In the genomic region with DNA sequence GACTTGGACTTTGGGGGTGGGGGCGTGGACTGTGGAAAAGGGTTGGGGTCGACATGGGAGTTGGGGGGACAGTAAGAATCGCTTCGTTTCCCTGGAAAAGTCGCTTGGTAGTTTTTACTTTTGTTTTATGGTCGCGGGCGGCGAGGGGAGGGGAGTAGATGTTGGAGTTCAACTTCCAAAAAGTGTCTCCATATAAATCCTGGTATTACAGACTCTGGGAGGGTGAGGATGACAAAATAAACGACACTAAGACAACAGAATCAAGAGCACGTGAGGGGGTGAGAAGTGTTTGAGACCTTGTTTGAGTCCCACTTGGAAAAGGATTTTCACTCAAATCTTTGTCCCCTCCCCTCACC, we compare ENCODE assay signal across 8 cellular contexts. TPM values are rescaled to one million over a fixed set of nuclear protein-coding genes. Genes with fewer than 3 reads are reported as not detected.
DNase-seq lines count a peak whose midpoint lies in the region; ATAC-seq and TF ChIP-seq lines count a peak whose summit lies in the region.

No MANE protein-coding gene starts in this region.

- H3K36me3 Mint-ChIP-seq in Caco-2 (ENCODE audit: insufficient read depth, unreplicated experiment) (no peaks in the 10 kb centered on the region), chondrocyte (ENCODE audit: low read depth) (no peaks in the 10 kb centered on the region), nephron (ENCODE audit: low read depth) (no peaks in the 10 kb centered on the region)

- intact Hi-C loops in Caco-2 (cut with micrococcal nuclease; ENCODE audit: unreplicated experiment) = loop anchor here (1.0 kb wide), 1 partner anchor 143 kb away; no protein-coding TSS in a partner anchor
- intact Hi-C loops in mucosa of descending colon (cut with DNase I, micrococcal nuclease) = no loop called here

- peaks cover 5% of the 10 kb centered on the region for H3K27me3 ChIP-seq in Caco-2 (replicated peaks; ENCODE audit: control insufficient read depth, insufficient read depth, low read length)

- POLR2A ChIA-PET in Caco-2 (lab: Charles Lee) = no interaction called here

- ATAC-seq in mucosa of descending colon = no peak

- H3K4me3 ChIP-seq in Caco-2 (ENCODE audit: low read depth, low read length) (peak overlapping the region; percentile 52), LNCaP clone FGC (ENCODE audit: low read depth, low read length) (peak overlapping the region; percentile 56), mucosa of descending colon (no peak overlapping the region)

- CTCF ChIA-PET in Caco-2 (lab: Charles Lee) = no interaction called here

- H3K27me3 Mint-ChIP-seq in Caco-2 (ENCODE audit: insufficient read depth, unreplicated experiment) = peaks cover 42% of the 10 kb centered on the region
- peaks cover 50% of the 10 kb centered on the region for H3K27me3 Mint-ChIP-seq in chondrocyte (ENCODE audit: low read depth)
- peaks cover 84% of the 10 kb centered on the region for H3K27me3 Mint-ChIP-seq in nephron (ENCODE audit: low read depth)

- H3K27ac Mint-ChIP-seq in Caco-2 (ENCODE audit: unreplicated experiment) = no peak overlapping the region
- no peak overlapping the region for H3K27ac Mint-ChIP-seq in chondrocyte (ENCODE audit: unreplicated experiment)
- H3K27ac Mint-ChIP-seq in nephron = peak overlapping the region; percentile 42 to 90 (median 50)

- TF ChIP-seq CTCF in Caco-2 (IDR thresholded peaks at IDR 0.05; ENCODE audit: insufficient read depth in 1 of 2, low read depth in 1 of 2, low read length in 1 of 2, severe bottlenecking in 1 of 2, unreplicated experiment in 1 of 2) (no peak), LNCaP clone FGC (IDR thresholded peaks at IDR 0.05; ENCODE audit: control insufficient read depth, extremely low read depth, insufficient read depth) (no peak), chondrocyte (IDR thresholded peaks at IDR 0.05) (no peak), nephron (IDR thresholded peaks at IDR 0.05; ENCODE audit: unreplicated experiment in 3 of 3) (no peak), mucosa of descending colon (IDR thresholded peaks at IDR 0.05) (no peak)

- no TSS peak for BruUV-seq in Caco-2 (replicated peaks; lab: Mats Ljungman, UMichigan)

- H3K36me3 ChIP-seq in Caco-2 (ENCODE audit: control insufficient read depth, insufficient read depth, low read length) = no peaks in the 10 kb centered on the region
- H3K36me3 ChIP-seq in mucosa of descending colon (ENCODE audit: low read depth) = no peaks in the 10 kb centered on the region

- no peak for DNase-seq in Caco-2
- DNase-seq in LNCaP clone FGC (ENCODE audit: low read depth) = no peak
- DNase-seq in chondrocyte (ENCODE audit: low spot score) = no peak
- DNase-seq in stimulated activated CD4-positive, alpha-beta T cell treated with anti-CD3 and anti-CD28 coated beads, Interleukin-4, amount 100 ng/mL, for 24 hours = no peak
- DNase-seq in cerebellar cortex (ENCODE audit: low spot score) = no peak
- no peak for DNase-seq in NCI-H1048 (lab: John Stamatoyannopoulos, UW)
- no peak for DNase-seq in mucosa of descending colon

- H3K4me1 ChIP-seq in Caco-2 (peaks cover 20% of the 10 kb centered on the region), mucosa of descending colon (ENCODE audit: low read depth) (peaks cover 17% of the 10 kb centered on the region)

- H3K9me3 ChIP-seq in Caco-2 (no peaks in the 10 kb centered on the region), mucosa of descending colon (no peaks in the 10 kb centered on the region)

- peaks cover 5% of the 10 kb centered on the region for H3K4me1 Mint-ChIP-seq in Caco-2 (ENCODE audit: low read depth, unreplicated experiment)
- peaks cover 34% of the 10 kb centered on the region for H3K4me1 Mint-ChIP-seq in chondrocyte (ENCODE audit: low read depth)
- peaks cover 44% of the 10 kb centered on the region for H3K4me1 Mint-ChIP-seq in nephron

- H3K9me3 Mint-ChIP-seq in Caco-2 (ENCODE audit: unreplicated experiment) = no peaks in the 10 kb centered on the region
- no peaks in the 10 kb centered on the region for H3K9me3 Mint-ChIP-seq in chondrocyte (ENCODE audit: low read depth)
- H3K9me3 Mint-ChIP-seq in nephron = no peaks in the 10 kb centered on the region

- H3K4me3 Mint-ChIP-seq in Caco-2 (ENCODE audit: unreplicated experiment) = peak overlapping the region; percentile 69
- H3K4me3 Mint-ChIP-seq in chondrocyte (ENCODE audit: unreplicated experiment) = peak overlapping the region; percentile 74
- H3K4me3 Mint-ChIP-seq in nephron = peak overlapping the region; percentile 83 to 92 (median 90)

RNA-seq across cellular contexts. Expression of a gene that starts 0.7 kb away (rescaled TPM):
- total RNA-seq in Caco-2 (2022) (0.05 TPM in 1 of 2 replicates, not detected in the other), chondrocyte (0.10 to 0.23 TPM (median 0.17 TPM) in 3 replicates), mucosa of descending colon (1 to 10 TPM; 2.5 to 5.6 (median 4.9) TPM)

Comparison
In these comparisons a context has a peak if more than half of its experiments do, and no peak if none do; other contexts are left out.
1. H3K27ac Mint-ChIP-seq: peak in nephron (3 of 3); none in Caco-2 (single experiment) and chondrocyte (single experiment).
2. Peak in every context shown above with its lines, with median percentiles within 50 percentile points of each other: H3K4me3 Mint-ChIP-seq.